ENCODE assay signal across 1 cellular context in genomic region chr20:48603819-48604405, GRCh38.
TF ChIP-seq lines count a peak whose summit lies in the region.

No MANE protein-coding gene starts in this region.

TF ChIP-seq in H1, 55 proteins besides CTCF, POLR2A, EP300 and RAD21 (continued from another document):
- TF ChIP-seq HDAC2 (IDR thresholded peaks at IDR 0.05; ENCODE audit: borderline replicate concordance in 1 of 2, low read depth in 2 of 2, low read length in 2 of 2) (no peak), NANOG (IDR thresholded peaks at IDR 0.05; ENCODE audit: insufficient read depth, low read depth, low read length, poor library complexity, severe bottlenecking) (no peak), BCL11A (IDR thresholded peaks at IDR 0.05; ENCODE audit: low read depth in 2 of 2, low read length in 2 of 2) (no peak), TAF1 (IDR thresholded peaks at IDR 0.05; ENCODE audit: low read depth, low read length) (no peak), YY1 (IDR thresholded peaks at IDR 0.05; ENCODE audit: low read depth, low read length) (no peak), FOSL1 (IDR thresholded peaks at IDR 0.05; ENCODE audit: insufficient read depth, low read depth, low read length) (no peak), ZNF274 (IDR thresholded peaks at IDR 0.05; ENCODE audit: borderline replicate concordance, extremely low read depth, low read length) (no peak), CHD1 (IDR thresholded peaks at IDR 0.05; ENCODE audit: low read depth, low read length) (no peak), KDM4A (IDR thresholded peaks at IDR 0.05; ENCODE audit: low read depth, low read length, severe bottlenecking) (no peak), E2F6 (IDR thresholded peaks at IDR 0.05) (no peak), BRCA1 (IDR thresholded peaks at IDR 0.05; ENCODE audit: low read depth, low read length) (no peak), KDM5A (IDR thresholded peaks at IDR 0.05; ENCODE audit: low read length) (no peak), SIN3A (conservative IDR thresholded peaks at IDR 0.05 in 1 of 2, IDR thresholded peaks at IDR 0.05 in 1 of 2; ENCODE audit: low read depth in 1 of 2, low read length in 2 of 2) (no peak)
